Comparison of ENCODE assay signal across 27 cellular contexts in genomic region chr3:139219463-139219862, GRCh38.
"Had no signal": no experiment of that assay in that cellular context is flagged by ENCODE, and none has a peak within 500 bp of the region (broad histone marks: within the 10 kb centered on the region; RNA-seq: fewer than 3 reads in every experiment).

No MANE protein-coding gene starts in this region.

- H3K9me3 ChIP-seq: suprapubic skin, testis, thoracic aorta, thyroid gland, tibial nerve, transverse colon, upper lobe of left lung, upper lobe of right lung, uterus, vagina had no signal

- H3K9me3 Mint-ChIP-seq: stimulated activated effector memory CD8-positive, alpha-beta T cell treated with anti-CD3 and anti-CD28 coated beads, Interleukin-12 subunit alpha, Interleukin-12 subunit beta, amount 100 ng/mL, for 72 hours; stimulated activated memory B cell treated with anti-CD40 and anti-IgM and Interleukin-4, amounts not matched to agents 10 μg/mL and 1 μg/mL and 100 μg/mL, for 72 hours; stimulated activated naive B cell treated with anti-CD40 and anti-IgM and Interleukin-4, amounts not matched to agents 10 μg/mL and 1 μg/mL and 100 μg/mL, for 72 hours; stimulated activated naive CD8-positive, alpha-beta T cell treated with anti-CD3 and anti-CD28 coated beads, Interleukin-15, amount 100 ng/mL, for 72 hours; stimulated activated naive CD8-positive, alpha-beta T cell treated with anti-CD3 and anti-CD28 coated beads, Interleukin-15, Interleukin-2, amounts not matched to agents 100 ng/mL and 50 ng/mL, for 24 hours; type B pancreatic cell had no signal

- H3K27ac Mint-ChIP-seq: stimulated activated effector memory CD8-positive, alpha-beta T cell treated with anti-CD3 and anti-CD28 coated beads, Interleukin-12 subunit alpha, Interleukin-12 subunit beta, amount 100 ng/mL, for 72 hours; stimulated activated memory B cell treated with anti-CD40 and anti-IgM and Interleukin-4, amounts not matched to agents 10 μg/mL and 1 μg/mL and 100 μg/mL, for 72 hours; stimulated activated naive B cell treated with anti-CD40 and anti-IgM and Interleukin-4, amounts not matched to agents 10 μg/mL and 1 μg/mL and 100 μg/mL, for 72 hours; stimulated activated naive CD8-positive, alpha-beta T cell treated with anti-CD3 and anti-CD28 coated beads, Interleukin-15, Interleukin-2, amounts not matched to agents 100 ng/mL and 50 ng/mL, for 24 hours; type B pancreatic cell had no signal

- H3K36me3 ChIP-seq: stomach, suprapubic skin, thoracic aorta, thyroid gland, tibial nerve, transverse colon, upper lobe of left lung, upper lobe of right lung, uterus, vagina had no signal

- H3K4me1 Mint-ChIP-seq: stimulated activated effector memory CD8-positive, alpha-beta T cell treated with anti-CD3 and anti-CD28 coated beads, Interleukin-12 subunit alpha, Interleukin-12 subunit beta, amount 100 ng/mL, for 72 hours; stimulated activated memory B cell treated with anti-CD40 and anti-IgM and Interleukin-4, amounts not matched to agents 10 μg/mL and 1 μg/mL and 100 μg/mL, for 72 hours; stimulated activated naive B cell treated with anti-CD40 and anti-IgM and Interleukin-4, amounts not matched to agents 10 μg/mL and 1 μg/mL and 100 μg/mL, for 72 hours; stimulated activated naive CD8-positive, alpha-beta T cell treated with anti-CD3 and anti-CD28 coated beads, Interleukin-15, amount 100 ng/mL, for 72 hours had no signal

- H3K27me3 ChIP-seq: suprapubic skin, testis, thyroid gland, tibial nerve, transverse colon, upper lobe of left lung, upper lobe of right lung, uterus, vagina had no signal

- DNase-seq: stimulated activated CD4-positive, alpha-beta T cell treated with anti-CD3 and anti-CD28 coated beads, Interleukin-2, amount 100 ng/mL, for 48 hours; stimulated activated CD4-positive, alpha-beta T cell treated with anti-CD3 and anti-CD28 coated beads, Interleukin-4, amount 100 ng/mL, for 1 hour; stimulated activated CD4-positive, alpha-beta T cell treated with anti-CD3 and anti-CD28 coated beads, Interleukin-4, amount 100 ng/mL, for 24 hours; stimulated activated CD4-positive, alpha-beta T cell treated with anti-CD3 and anti-CD28 coated beads, Interleukin-4, amount 100 ng/mL, for 4 hours; stimulated activated CD8-positive, alpha-beta memory T cell treated with anti-CD3 and anti-CD28 coated beads, Interleukin-4, amount 100 ng/mL, for 48 hours; stimulated activated naive B cell treated with anti-CD40 and anti-IgM and Interleukin-4, amounts not matched to agents 10 μg/mL and 1 μg/mL and 100 μg/mL, for 72 hours; stimulated activated naive CD4-positive, alpha-beta T cell; stimulated activated naive CD4-positive, alpha-beta T cell treated with Interleukin-2 at 50 U/mL for 16 hours; stimulated activated naive CD8-positive, alpha-beta T cell treated with anti-CD3 and anti-CD28 coated beads, Interleukin-15, amount 100 ng/mL, for 72 hours; stimulated activated naive CD8-positive, alpha-beta T cell treated with anti-CD3 and anti-CD28 coated beads, Interleukin-15, Interleukin-2, amounts not matched to agents 100 U/mL and 50 U/mL, for 24 hours; stomach; substantia nigra; testis; thyroid gland; transverse colon; trophoblast cell; upper lobe of left lung; upper lobe of right lung; uterus had no signal

- H3K4me3 ChIP-seq: stomach, suprapubic skin, testis, thoracic aorta, thyroid gland, tibial nerve, transverse colon, upper lobe of left lung, upper lobe of right lung, uterus, vagina had no signal

- H3K4me1 ChIP-seq: stomach, suprapubic skin, testis, thyroid gland, tibial nerve, transverse colon, upper lobe of left lung, upper lobe of right lung, uterus, vagina had no signal

- H3K27ac ChIP-seq: stomach, suprapubic skin, testis, thoracic aorta, thyroid gland, tibial nerve, transverse colon, upper lobe of left lung, upper lobe of right lung, uterus, vagina had no signal

- H3K36me3 Mint-ChIP-seq: stimulated activated effector memory CD8-positive, alpha-beta T cell treated with anti-CD3 and anti-CD28 coated beads, Interleukin-12 subunit alpha, Interleukin-12 subunit beta, amount 100 ng/mL, for 72 hours; stimulated activated memory B cell treated with anti-CD40 and anti-IgM and Interleukin-4, amounts not matched to agents 10 μg/mL and 1 μg/mL and 100 μg/mL, for 72 hours; stimulated activated naive B cell treated with anti-CD40 and anti-IgM and Interleukin-4, amounts not matched to agents 10 μg/mL and 1 μg/mL and 100 μg/mL, for 72 hours; type B pancreatic cell had no signal

- H3K4me3 Mint-ChIP-seq: stimulated activated effector memory CD8-positive, alpha-beta T cell treated with anti-CD3 and anti-CD28 coated beads, Interleukin-12 subunit alpha, Interleukin-12 subunit beta, amount 100 ng/mL, for 72 hours; stimulated activated memory B cell treated with anti-CD40 and anti-IgM and Interleukin-4, amounts not matched to agents 10 μg/mL and 1 μg/mL and 100 μg/mL, for 72 hours; stimulated activated naive B cell treated with anti-CD40 and anti-IgM and Interleukin-4, amounts not matched to agents 10 μg/mL and 1 μg/mL and 100 μg/mL, for 72 hours; stimulated activated naive CD8-positive, alpha-beta T cell treated with anti-CD3 and anti-CD28 coated beads, Interleukin-15, amount 100 ng/mL, for 72 hours; stimulated activated naive CD8-positive, alpha-beta T cell treated with anti-CD3 and anti-CD28 coated beads, Interleukin-15, Interleukin-2, amounts not matched to agents 100 ng/mL and 50 ng/mL, for 24 hours; type B pancreatic cell had no signal
